1 cellular context compared by ENCODE assay signal in genomic region chr1:15847100-15847892, GRCh38.
TF ChIP-seq lines count a peak whose summit lies in the region.

Gene SPEN, plus strand, starts transcription at chr1:15847707. Its CDS starts 361 bp downstream, at chr1:15848068.

TF ChIP-seq in K562, 482 proteins besides CTCF, POLR2A, EP300 and RAD21 (continued from another document and continues in another):
- TF ChIP-seq LCOR (CRISPR knock-in tag; IDR thresholded peaks at IDR 0.05): 0 out of 2 replicates have a peak, but pooled peaks have one; percentile 57
- peak; percentile 95 for TF ChIP-seq ZNF766 (CRISPR knock-in tag; conservative IDR thresholded peaks at IDR 0.05)
- no peak for TF ChIP-seq ZC3H8 (IDR thresholded peaks at IDR 0.05)
- no peak for TF ChIP-seq ZFP91 (CRISPR knock-in tag; IDR thresholded peaks at IDR 0.05)
- TF ChIP-seq, protein P1, sequence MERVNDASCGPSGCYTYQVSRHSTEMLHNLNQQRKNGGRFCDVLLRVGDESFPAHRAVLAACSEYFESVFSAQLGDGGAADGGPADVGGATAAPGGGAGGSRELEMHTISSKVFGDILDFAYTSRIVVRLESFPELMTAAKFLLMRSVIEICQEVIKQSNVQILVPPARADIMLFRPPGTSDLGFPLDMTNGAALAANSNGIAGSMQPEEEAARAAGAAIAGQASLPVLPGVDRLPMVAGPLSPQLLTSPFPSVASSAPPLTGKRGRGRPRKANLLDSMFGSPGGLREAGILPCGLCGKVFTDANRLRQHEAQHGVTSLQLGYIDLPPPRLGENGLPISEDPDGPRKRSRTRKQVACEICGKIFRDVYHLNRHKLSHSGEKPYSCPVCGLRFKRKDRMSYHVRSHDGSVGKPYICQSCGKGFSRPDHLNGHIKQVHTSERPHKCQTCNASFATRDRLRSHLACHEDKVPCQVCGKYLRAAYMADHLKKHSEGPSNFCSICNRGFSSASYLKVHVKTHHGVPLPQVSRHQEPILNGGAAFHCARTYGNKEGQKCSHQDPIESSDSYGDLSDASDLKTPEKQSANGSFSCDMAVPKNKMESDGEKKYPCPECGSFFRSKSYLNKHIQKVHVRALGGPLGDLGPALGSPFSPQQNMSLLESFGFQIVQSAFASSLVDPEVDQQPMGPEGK (CRISPR knock-in tag; IDR thresholded peaks at IDR 0.05; ENCODE audit: borderline replicate concordance): no peak
- TF ChIP-seq ZBTB17 (CRISPR knock-in tag; IDR thresholded peaks at IDR 0.05): peak; percentile 73
- peak; percentile 60 for TF ChIP-seq BHLHE40 (IDR thresholded peaks at IDR 0.05; ENCODE audit: low read length)
- peak; percentile 53; the same call in 1 of the 2 replicates for TF ChIP-seq ATF4 (CRISPR knock-in tag; IDR thresholded peaks at IDR 0.05)
- TF ChIP-seq, protein P2, sequence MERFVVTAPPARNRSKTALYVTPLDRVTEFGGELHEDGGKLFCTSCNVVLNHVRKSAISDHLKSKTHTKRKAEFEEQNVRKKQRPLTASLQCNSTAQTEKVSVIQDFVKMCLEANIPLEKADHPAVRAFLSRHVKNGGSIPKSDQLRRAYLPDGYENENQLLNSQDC (CRISPR knock-in tag; IDR thresholded peaks at IDR 0.05): 0 out of 2 replicates have a peak, but pooled peaks have one; percentile 68
- no peak; the same call in 1 of the 2 replicates for TF ChIP-seq TAL1 (IDR thresholded peaks at IDR 0.05)
- TF ChIP-seq TAF1 (IDR thresholded peaks at IDR 0.05; ENCODE audit: control insufficient read depth, extremely low read depth, insufficient read depth, low read length, severe bottlenecking): peak; percentile 82
- peak; percentile 6; the same call in 1 of the 2 replicates for TF ChIP-seq MGA (IDR thresholded peaks at IDR 0.05)
- no peak for TF ChIP-seq FOXP1 (CRISPR knock-in tag; IDR thresholded peaks at IDR 0.05)
- TF ChIP-seq ZNF217 (CRISPR knock-in tag; IDR thresholded peaks at IDR 0.05): no peak
- TF ChIP-seq POLR2B (IDR thresholded peaks at IDR 0.05; ENCODE audit: low read depth, partially characterized antibody): peak; percentile 93
- TF ChIP-seq GABPB2 (CRISPR knock-in tag; conservative IDR thresholded peaks at IDR 0.05): no peak; the same call in 1 of the 2 replicates
- no peak for TF ChIP-seq CC2D1A (IDR thresholded peaks at IDR 0.05)
- TF ChIP-seq OTX1 (CRISPR knock-in tag; IDR thresholded peaks at IDR 0.05): 0 out of 2 replicates have a peak, but pooled peaks have one; percentile 42
- TF ChIP-seq RERE (CRISPR knock-in tag; IDR thresholded peaks at IDR 0.05; ENCODE audit: borderline replicate concordance): no peak
- TF ChIP-seq, protein P3, sequence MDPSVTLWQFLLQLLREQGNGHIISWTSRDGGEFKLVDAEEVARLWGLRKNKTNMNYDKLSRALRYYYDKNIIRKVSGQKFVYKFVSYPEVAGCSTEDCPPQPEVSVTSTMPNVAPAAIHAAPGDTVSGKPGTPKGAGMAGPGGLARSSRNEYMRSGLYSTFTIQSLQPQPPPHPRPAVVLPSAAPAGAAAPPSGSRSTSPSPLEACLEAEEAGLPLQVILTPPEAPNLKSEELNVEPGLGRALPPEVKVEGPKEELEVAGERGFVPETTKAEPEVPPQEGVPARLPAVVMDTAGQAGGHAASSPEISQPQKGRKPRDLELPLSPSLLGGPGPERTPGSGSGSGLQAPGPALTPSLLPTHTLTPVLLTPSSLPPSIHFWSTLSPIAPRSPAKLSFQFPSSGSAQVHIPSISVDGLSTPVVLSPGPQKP (CRISPR knock-in tag; IDR thresholded peaks at IDR 0.05): no peak
- TF ChIP-seq C11orf30 (IDR thresholded peaks at IDR 0.05; ENCODE audit: low read depth): no peak
- TF ChIP-seq TFE3 (CRISPR knock-in tag; IDR thresholded peaks at IDR 0.05): no peak
- TF ChIP-seq SRSF7 (optimal IDR thresholded peaks at IDR 0.05; ENCODE audit: low read depth, low read length): no peak
- TF ChIP-seq BMI1 (IDR thresholded peaks at IDR 0.05; ENCODE audit: low read length): no peak
- TF ChIP-seq XRCC3 (IDR thresholded peaks at IDR 0.05): no peak
- TF ChIP-seq NBN (IDR thresholded peaks at IDR 0.05; ENCODE audit: low read depth): peak; percentile 55; the same call in 1 of the 2 replicates
- no peak for TF ChIP-seq ZC3H11A (IDR thresholded peaks at IDR 0.05; ENCODE audit: low read depth, low read length)
- TF ChIP-seq RBFOX2 (IDR thresholded peaks at IDR 0.05; ENCODE audit: low read depth, low read length): peak; percentile 97
- peak; percentile 64 for TF ChIP-seq L3MBTL2 (IDR thresholded peaks at IDR 0.05)
